10 cellular contexts compared by ENCODE assay signal in the genomic region with DNA sequence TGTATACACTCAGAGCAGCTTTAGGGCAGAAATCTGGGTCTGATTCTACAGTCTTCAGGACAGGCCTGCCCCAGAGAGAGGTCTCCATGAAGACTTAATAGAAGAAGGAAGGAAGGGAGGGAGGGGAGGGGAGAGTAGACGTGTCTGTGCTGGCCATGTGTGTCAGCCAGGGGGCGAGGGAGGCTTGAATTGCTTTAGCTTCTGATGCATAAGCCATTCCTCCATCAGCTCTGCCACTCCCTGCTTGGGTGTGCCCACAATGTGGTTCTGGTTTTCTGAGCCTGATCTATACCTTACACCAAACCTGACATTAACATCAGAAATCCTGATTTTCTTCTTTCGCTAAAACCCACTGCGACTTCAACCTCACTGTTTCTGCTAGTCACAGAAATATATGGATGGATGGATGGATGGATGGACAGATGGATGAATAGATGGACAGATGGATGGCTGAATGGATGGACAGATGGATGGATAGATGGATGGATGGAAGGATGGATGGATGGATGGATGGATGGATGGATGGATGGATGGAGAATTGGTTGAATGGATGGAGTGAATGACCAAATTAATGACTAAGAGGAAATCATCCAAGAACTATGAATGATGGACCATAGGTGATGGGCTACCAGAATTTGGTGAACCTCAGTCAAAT. TPM values are rescaled to one million over a fixed set of nuclear protein-coding genes. Genes with fewer than 3 reads are reported as not detected.
A peak's percentile ranks its signal among the peaks of the same experiment; 100 is the strongest.
DNase-seq lines count a peak whose midpoint lies in the region; ATAC-seq, FAIRE-seq and TF ChIP-seq lines count a peak whose summit lies in the region.
"Had no signal": no experiment of that assay in that cellular context is flagged by ENCODE, and none has a peak within 500 bp of the region (broad histone marks: within the 10 kb centered on the region; RNA-seq: fewer than 3 reads in every experiment).

No MANE protein-coding gene starts in this region.

- ATAC-seq in activated CD8-positive, alpha-beta memory T cell treated with anti-CD3 and anti-CD28 coated beads, Interleukin-2, amount 10 ng/mL, durations not matched to agents 7 days and 5 days = peak; percentile 46
- peak in 1 of 2 donors; percentile 22 for ATAC-seq in right cardiac atrium
- ATAC-seq in activated naive CD8-positive, alpha-beta T cell treated with anti-CD3 and anti-CD28 coated beads, Interleukin-2, amount 50 U/mL, for 24 hours = no peak
- ATAC-seq: activated naive CD4-positive, alpha-beta T cell treated with anti-CD3 and anti-CD28 coated beads, Interleukin-2, amount 50 U/mL, for 72 hours had no signal

- peaks cover 15% of the 10 kb centered on the region for H3K4me1 ChIP-seq in right cardiac atrium (ENCODE audit: control insufficient read depth, insufficient read depth, low read length)
- peaks cover 0 to 4% of the 10 kb centered on the region in 2 donors for H3K4me1 ChIP-seq in small intestine (ENCODE audit: control insufficient read depth in 2 of 2, insufficient read depth in 1 of 2, low read depth in 1 of 2, low read length in 1 of 2)

- no peak overlapping the region for H3K27ac Mint-ChIP-seq in activated CD8-positive, alpha-beta memory T cell treated with anti-CD3 and anti-CD28 coated beads, Interleukin-2, amount 10 ng/mL, durations not matched to agents 7 days and 5 days
- peak overlapping the region; percentile 1 for H3K27ac Mint-ChIP-seq in activated T-helper 1 cell treated with anti-CD3 and anti-CD28 coated beads, Interleukin-12 subunit alpha, Interleukin-12 subunit beta, Interleukin-2, Interleukin-4 antibody, amounts not matched to agents 30 ng/mL and 10 ng/mL and 1 ng/mL, durations not matched to agents 14 hours and 24 hours and 36 hours
- no peak overlapping the region for H3K27ac Mint-ChIP-seq in type B pancreatic cell
- H3K27ac Mint-ChIP-seq in activated naive CD8-positive, alpha-beta T cell treated with anti-CD3 and anti-CD28 coated beads, Interleukin-2, amount 50 U/mL, for 24 hours = no peak overlapping the region
- H3K27ac Mint-ChIP-seq: activated naive CD4-positive, alpha-beta T cell treated with anti-CD3 and anti-CD28 coated beads, Interleukin-2, amount 50 U/mL, for 72 hours had no signal

- H3K9me3 ChIP-seq in right cardiac atrium (ENCODE audit: control insufficient read depth, low read length) (no peaks in the 10 kb centered on the region), small intestine (ENCODE audit: control insufficient read depth, low read depth) (no peaks in the 10 kb centered on the region)

- TF ChIP-seq CTCF in type B pancreatic cell (conservative IDR thresholded peaks at IDR 0.05) = peak; percentile 43

- H3K27me3 ChIP-seq in right cardiac atrium (ENCODE audit: control insufficient read depth, insufficient read depth) (no peaks in the 10 kb centered on the region), small intestine (ENCODE audit: control insufficient read depth in 2 of 2, insufficient read depth in 2 of 2, low read length in 2 of 2) (no peaks in the 10 kb centered on the region)

- no peak for FAIRE-seq in small intestine (lab: Jason Lieb, UNC)

- H3K36me3 Mint-ChIP-seq in activated CD8-positive, alpha-beta memory T cell treated with anti-CD3 and anti-CD28 coated beads, Interleukin-2, amount 10 ng/mL, durations not matched to agents 7 days and 5 days = no peaks in the 10 kb centered on the region
- H3K36me3 Mint-ChIP-seq in activated T-helper 1 cell treated with anti-CD3 and anti-CD28 coated beads, Interleukin-12 subunit alpha, Interleukin-12 subunit beta, Interleukin-2, Interleukin-4 antibody, amounts not matched to agents 30 ng/mL and 10 ng/mL and 1 ng/mL, durations not matched to agents 14 hours and 24 hours and 36 hours (ENCODE audit: low read depth) = no peaks in the 10 kb centered on the region
- H3K36me3 Mint-ChIP-seq in type B pancreatic cell = no peaks in the 10 kb centered on the region
- no peaks in the 10 kb centered on the region for H3K36me3 Mint-ChIP-seq in activated naive CD8-positive, alpha-beta T cell treated with anti-CD3 and anti-CD28 coated beads, Interleukin-2, amount 50 U/mL, for 24 hours (ENCODE audit: low read depth)
- H3K36me3 Mint-ChIP-seq: activated naive CD4-positive, alpha-beta T cell treated with anti-CD3 and anti-CD28 coated beads, Interleukin-2, amount 50 U/mL, for 72 hours; naive B cell had no signal

- WGBS in right cardiac atrium = 77% methylated on average over 4 of the region's 4 CpGs
- WGBS in small intestine, 3 donors = 64 to 71% (median 70%) methylated on average over 4 of the region's 4 CpGs

- peaks cover 20% of the 10 kb centered on the region for H3K4me1 Mint-ChIP-seq in activated CD8-positive, alpha-beta memory T cell treated with anti-CD3 and anti-CD28 coated beads, Interleukin-2, amount 10 ng/mL, durations not matched to agents 7 days and 5 days
- H3K4me1 Mint-ChIP-seq in activated T-helper 1 cell treated with anti-CD3 and anti-CD28 coated beads, Interleukin-12 subunit alpha, Interleukin-12 subunit beta, Interleukin-2, Interleukin-4 antibody, amounts not matched to agents 30 ng/mL and 10 ng/mL and 1 ng/mL, durations not matched to agents 14 hours and 24 hours and 36 hours (ENCODE audit: low read depth) = peaks cover 13% of the 10 kb centered on the region
- H3K4me1 Mint-ChIP-seq in type B pancreatic cell (ENCODE audit: unreplicated experiment) = peaks cover 39% of the 10 kb centered on the region
- H3K4me1 Mint-ChIP-seq in activated naive CD8-positive, alpha-beta T cell treated with anti-CD3 and anti-CD28 coated beads, Interleukin-2, amount 50 U/mL, for 24 hours = peaks cover 19% of the 10 kb centered on the region

- H3K4me3 ChIP-seq in right cardiac atrium (ENCODE audit: low read length) = no peak overlapping the region
- no peak overlapping the region for H3K4me3 ChIP-seq in small intestine (ENCODE audit: low read depth in 1 of 2, low read length in 2 of 2)

- DNase-seq in activated CD8-positive, alpha-beta memory T cell treated with anti-CD3 and anti-CD28 coated beads, Interleukin-2, amount 10 ng/mL, durations not matched to agents 7 days and 5 days = peak; percentile 54
- no peak for DNase-seq in activated CD8-positive, alpha-beta memory T cell treated with anti-CD3 and anti-CD28 coated beads for 24 hours
- no peak for DNase-seq in activated T-helper 1 cell treated with anti-CD3 and anti-CD28 coated beads, Interleukin-12 subunit alpha, Interleukin-12 subunit beta, Interleukin-2, Interleukin-4 antibody, amounts not matched to agents 30 ng/mL and 10 ng/mL and 1 ng/mL, durations not matched to agents 14 hours and 24 hours and 36 hours (ENCODE audit: low spot score)
- DNase-seq in right cardiac atrium (no peak), type B pancreatic cell (ENCODE audit: extremely low spot score, unreplicated experiment) (no peak), small intestine (no peak), germinal center (ENCODE audit: low spot score) (no peak)
- DNase-seq in activated naive CD8-positive, alpha-beta T cell treated with anti-CD3 and anti-CD28 coated beads, Interleukin-2, amount 50 U/mL, for 24 hours = no peak
- DNase-seq: naive B cell had no signal

- intact Hi-C loops in activated T-helper 1 cell treated with anti-CD3 and anti-CD28 coated beads, Interleukin-12 subunit alpha, Interleukin-12 subunit beta, Interleukin-2, Interleukin-4 antibody, amounts not matched to agents 30 ng/mL and 10 ng/mL and 1 ng/mL, durations not matched to agents 14 hours and 24 hours and 36 hours (cut with micrococcal nuclease) = no loop called here
- intact Hi-C loops in right cardiac atrium (cut with DNase I) = loop anchor here in 2 of 4 donors (5.0 to 10.0 kb wide), 3 partner anchors 65 to 98 kb away; no protein-coding TSS in a partner anchor

- H3K27me3 Mint-ChIP-seq in activated CD8-positive, alpha-beta memory T cell treated with anti-CD3 and anti-CD28 coated beads, Interleukin-2, amount 10 ng/mL, durations not matched to agents 7 days and 5 days = peaks cover 7% of the 10 kb centered on the region
- H3K27me3 Mint-ChIP-seq in activated T-helper 1 cell treated with anti-CD3 and anti-CD28 coated beads, Interleukin-12 subunit alpha, Interleukin-12 subunit beta, Interleukin-2, Interleukin-4 antibody, amounts not matched to agents 30 ng/mL and 10 ng/mL and 1 ng/mL, durations not matched to agents 14 hours and 24 hours and 36 hours (ENCODE audit: insufficient read depth) = peaks cover 18% of the 10 kb centered on the region
- H3K27me3 Mint-ChIP-seq in type B pancreatic cell = peaks cover 13% of the 10 kb centered on the region
- H3K27me3 Mint-ChIP-seq in activated naive CD8-positive, alpha-beta T cell treated with anti-CD3 and anti-CD28 coated beads, Interleukin-2, amount 50 U/mL, for 24 hours = peaks cover 3% of the 10 kb centered on the region

- CTCF ChIA-PET in activated CD8-positive, alpha-beta memory T cell treated with anti-CD3 and anti-CD28 coated beads, Interleukin-2, amount 10 ng/mL, durations not matched to agents 7 days and 5 days (lab: Charles Lee) = interaction anchor here (0.8 to 3.7 kb wide), 7 partner anchors 8 to 178 kb away, joined by 3 to 24 read pairs (median 3); no protein-coding TSS in a partner anchor

- H3K9me3 Mint-ChIP-seq in activated CD8-positive, alpha-beta memory T cell treated with anti-CD3 and anti-CD28 coated beads, Interleukin-2, amount 10 ng/mL, durations not matched to agents 7 days and 5 days (ENCODE audit: low read depth) = no peaks in the 10 kb centered on the region
- H3K9me3 Mint-ChIP-seq in activated T-helper 1 cell treated with anti-CD3 and anti-CD28 coated beads, Interleukin-12 subunit alpha, Interleukin-12 subunit beta, Interleukin-2, Interleukin-4 antibody, amounts not matched to agents 30 ng/mL and 10 ng/mL and 1 ng/mL, durations not matched to agents 14 hours and 24 hours and 36 hours = no peaks in the 10 kb centered on the region
- no peaks in the 10 kb centered on the region for H3K9me3 Mint-ChIP-seq in type B pancreatic cell
- H3K9me3 Mint-ChIP-seq in activated naive CD8-positive, alpha-beta T cell treated with anti-CD3 and anti-CD28 coated beads, Interleukin-2, amount 50 U/mL, for 24 hours = no peaks in the 10 kb centered on the region
- H3K9me3 Mint-ChIP-seq: activated naive CD4-positive, alpha-beta T cell treated with anti-CD3 and anti-CD28 coated beads, Interleukin-2, amount 50 U/mL, for 72 hours; naive B cell had no signal

- H3K36me3 ChIP-seq in small intestine (ENCODE audit: control insufficient read depth in 2 of 2, insufficient read depth in 2 of 2, low read length in 2 of 2) = no peaks in the 10 kb centered on the region

- H3K4me3 Mint-ChIP-seq in activated CD8-positive, alpha-beta memory T cell treated with anti-CD3 and anti-CD28 coated beads, Interleukin-2, amount 10 ng/mL, durations not matched to agents 7 days and 5 days = no peak overlapping the region
- H3K4me3 Mint-ChIP-seq in activated T-helper 1 cell treated with anti-CD3 and anti-CD28 coated beads, Interleukin-12 subunit alpha, Interleukin-12 subunit beta, Interleukin-2, Interleukin-4 antibody, amounts not matched to agents 30 ng/mL and 10 ng/mL and 1 ng/mL, durations not matched to agents 14 hours and 24 hours and 36 hours = no peak overlapping the region
- H3K4me3 Mint-ChIP-seq in type B pancreatic cell = peak overlapping the region; percentile 3
- H3K4me3 Mint-ChIP-seq in activated naive CD8-positive, alpha-beta T cell treated with anti-CD3 and anti-CD28 coated beads, Interleukin-2, amount 50 U/mL, for 24 hours = no peak overlapping the region
- H3K4me3 Mint-ChIP-seq: naive B cell had no signal

- H3K27ac ChIP-seq in right cardiac atrium (ENCODE audit: low read length) = peak overlapping the region; percentile 70
- H3K27ac ChIP-seq in small intestine (ENCODE audit: low read depth in 1 of 2, low read length in 1 of 2) = peak overlapping the region in 1 of 2 donors; percentile 78

RNA-seq across cellular contexts. Expression of a gene that starts 56.5 kb away (rescaled TPM):
- 1 to 10 TPM; 2.5 to 4.6 TPM for total RNA-seq in activated CD8-positive, alpha-beta memory T cell treated with anti-CD3 and anti-CD28 coated beads, Interleukin-2, amount 10 ng/mL, durations not matched to agents 7 days and 5 days
- total RNA-seq in activated T-helper 1 cell treated with anti-CD3 and anti-CD28 coated beads, Interleukin-12 subunit alpha, Interleukin-12 subunit beta, Interleukin-2, Interleukin-4 antibody, amounts not matched to agents 30 ng/mL and 10 ng/mL and 1 ng/mL, durations not matched to agents 14 hours and 24 hours and 36 hours = 1.3 and 2.2 TPM in 2 replicates
- total RNA-seq in right cardiac atrium = 10 to 100 TPM; 27.5 to 33.9 (median 29.9) TPM
- polyA plus RNA-seq in right cardiac atrium = 9.5 TPM
- 13.6 and 24.0 TPM in 2 replicates for total RNA-seq in type B pancreatic cell (ENCODE audit: low replicate concordance)
- 1 to 10 TPM in 2 of 3 donors, under 1 TPM in 1; 0.45 to 4.8 (median 1.6) TPM for polyA plus RNA-seq in small intestine
